19 cellular contexts compared by ENCODE assay signal in genomic region chr3:26106119-26106690, GRCh38.
DNase-seq lines count a peak whose midpoint lies in the region; ATAC-seq and TF ChIP-seq lines count a peak whose summit lies in the region.
"Had no signal": no experiment of that assay in that cellular context is flagged by ENCODE, and none has a peak within 500 bp of the region (broad histone marks: within the 10 kb centered on the region; RNA-seq: fewer than 3 reads in every experiment).

No MANE protein-coding gene starts in this region.

- peaks cover 3 to 15% of the 10 kb centered on the region in 2 donors for H3K4me1 Mint-ChIP-seq in stimulated activated naive B cell treated with anti-CD40 and anti-IgM and Interleukin-4, amounts not matched to agents 10 μg/mL and 1 μg/mL and 100 μg/mL, for 72 hours

- H2BK5ac ChIP-seq in mesenchymal stem cell (ENCODE audit: low read depth, low read length, poor library complexity, severe bottlenecking): no peak overlapping the region

- H3K9ac ChIP-seq in mesenchymal stem cell (ENCODE audit: low read length): no peak overlapping the region

- H3K36me3 ChIP-seq in mesenchymal stem cell (ENCODE audit: control insufficient read depth in 1 of 2, insufficient read depth in 2 of 2, low read depth in 1 of 2, low read length in 2 of 2) (no peaks in the 10 kb centered on the region), ovary (no peaks in the 10 kb centered on the region)
- H3K36me3 ChIP-seq: lower lobe of right lung, pancreas, WERI-Rb-1 had no signal

- H3K27me3 Mint-ChIP-seq in stimulated activated naive B cell treated with anti-CD40 and anti-IgM and Interleukin-4, amounts not matched to agents 10 μg/mL and 1 μg/mL and 100 μg/mL, for 72 hours: no peaks in the 10 kb centered on the region
- H3K27me3 Mint-ChIP-seq: CD4-positive, CD25-positive, alpha-beta regulatory T cell had no signal

- H3K9me3 ChIP-seq in mesenchymal stem cell (ENCODE audit: control insufficient read depth, low read length) (peaks cover 26% of the 10 kb centered on the region), ovary (no peaks in the 10 kb centered on the region)
- H3K9me3 ChIP-seq: lower lobe of right lung, pancreas had no signal

- intact Hi-C loops in Right ventricle myocardium superior (cut with DNase I) (no loop called here), cardiac septum (cut with DNase I) (loop anchor here (2.0 to 10.0 kb wide), 2 partner anchors 131 to 441 kb away; partner anchors contain the start of gene TOP2B), posterior vena cava (cut with DNase I) (no loop called here), ovary (cut with DNase I) (no loop called here)

- no peak overlapping the region for H2BK15ac ChIP-seq in mesenchymal stem cell (ENCODE audit: low read depth, poor library complexity, severe bottlenecking)

- no peak overlapping the region for H3K4me2 ChIP-seq in mesenchymal stem cell (ENCODE audit: low read length, poor library complexity, severe bottlenecking)

- H3K9me3 Mint-ChIP-seq in stimulated activated naive B cell treated with anti-CD40 and anti-IgM and Interleukin-4, amounts not matched to agents 10 μg/mL and 1 μg/mL and 100 μg/mL, for 72 hours: no peaks in the 10 kb centered on the region
- H3K9me3 Mint-ChIP-seq: T-helper 1 cell treated with Interleukin-12 subunit alpha and Interleukin-12 subunit beta and Interleukin-4 antibody, amounts not matched to agents 30 μg/mL and 1 μg/mL, for 36 hours had no signal

- H3K27me3 ChIP-seq in mesenchymal stem cell (ENCODE audit: control insufficient read depth in 1 of 2, insufficient read depth in 1 of 2, low read length in 2 of 2) (no peaks in the 10 kb centered on the region), ovary (no peaks in the 10 kb centered on the region)
- H3K27me3 ChIP-seq: foreskin keratinocyte, pancreas had no signal

- no peak for TF ChIP-seq POLR2A in ovary (IDR thresholded peaks at IDR 0.05)

- H2AK5ac ChIP-seq in mesenchymal stem cell (ENCODE audit: low read length, severe bottlenecking): no peak overlapping the region

- no peak overlapping the region for H3K4me3 Mint-ChIP-seq in stimulated activated naive B cell treated with anti-CD40 and anti-IgM and Interleukin-4, amounts not matched to agents 10 μg/mL and 1 μg/mL and 100 μg/mL, for 72 hours
- H3K4me3 Mint-ChIP-seq: CD4-positive, CD25-positive, alpha-beta regulatory T cell; T-helper 1 cell treated with Interleukin-12 subunit alpha and Interleukin-12 subunit beta and Interleukin-4 antibody, amounts not matched to agents 30 μg/mL and 1 μg/mL, for 36 hours had no signal

- 46% methylated on average over 2 of the region's 2 CpGs for WGBS in mesenchymal stem cell
- WGBS in ovary, 3 donors: 8 to 19% (median 9%) methylated on average over 2 of the region's 2 CpGs

- H2BK12ac ChIP-seq in mesenchymal stem cell (ENCODE audit: low read length in 2 of 2): no peak overlapping the region

- no peak for TF ChIP-seq CTCF in epithelial cell of proximal tubule (conservative IDR thresholded peaks at IDR 0.05; ENCODE audit: low read depth, low read length)
- no peak for TF ChIP-seq CTCF in ovary (IDR thresholded peaks at IDR 0.05)

- no peak overlapping the region for H3K18ac ChIP-seq in mesenchymal stem cell (ENCODE audit: low read depth in 1 of 2, low read length in 2 of 2)

- H3K79me1 ChIP-seq in mesenchymal stem cell (replicated peaks; ENCODE audit: low read length, poor library complexity, severe bottlenecking): no peaks in the 10 kb centered on the region

- no peak for DNase-seq in Right ventricle myocardium superior
- no peak for DNase-seq in cardiac septum (ENCODE audit: low spot score)
- DNase-seq in epithelial cell of proximal tubule (ENCODE audit: low read depth): peak; percentile 78
- DNase-seq in mesenchymal stem cell: no peak
- DNase-seq in posterior vena cava (ENCODE audit: low spot score): no peak
- no peak for DNase-seq in ovary
- DNase-seq in stimulated activated naive B cell treated with anti-CD40 and anti-IgM and Interleukin-4, amounts not matched to agents 10 μg/mL and 1 μg/mL and 100 μg/mL, for 72 hours: no peak
- no peak for DNase-seq in NOMO-1 treated with dmso at 0.1 percent for 144 hours (lab: John Stamatoyannopoulos, UW; ENCODE audit: unreplicated experiment)
- DNase-seq: activated CD4-positive, alpha-beta T cell treated with anti-CD3 and anti-CD28 coated beads, Interleukin-2, amount 50 U/mL, for 48 hours; activated T-cell treated with anti-CD3 and anti-CD28 coated beads for 4 hours; CD4-positive, CD25-positive, alpha-beta regulatory T cell; DMS153; lower lobe of right lung; NCI-H1694; NCI-H226; pancreas; WERI-Rb-1 had no signal

- peaks cover 2% of the 10 kb centered on the region for H3K4me1 ChIP-seq in mesenchymal stem cell (ENCODE audit: control insufficient read depth, insufficient read depth, low read depth, low read length)
- H3K4me1 ChIP-seq in ovary (ENCODE audit: insufficient read depth): no peaks in the 10 kb centered on the region
- H3K4me1 ChIP-seq: foreskin keratinocyte, lower lobe of right lung, pancreas had no signal

- TF ChIP-seq EP300 in ovary (IDR thresholded peaks at IDR 0.05): no peak

- no peaks in the 10 kb centered on the region for H3K36me3 Mint-ChIP-seq in stimulated activated naive B cell treated with anti-CD40 and anti-IgM and Interleukin-4, amounts not matched to agents 10 μg/mL and 1 μg/mL and 100 μg/mL, for 72 hours
- H3K36me3 Mint-ChIP-seq: CD4-positive, CD25-positive, alpha-beta regulatory T cell had no signal

- H3K27ac ChIP-seq in mesenchymal stem cell (ENCODE audit: low read length, poor library complexity, severe bottlenecking): peak overlapping the region; percentile 79
- no peak overlapping the region for H3K27ac ChIP-seq in ovary
- H3K27ac ChIP-seq: foreskin keratinocyte, lower lobe of right lung, pancreas, WERI-Rb-1 had no signal

- no peak overlapping the region for H3K27ac Mint-ChIP-seq in stimulated activated naive B cell treated with anti-CD40 and anti-IgM and Interleukin-4, amounts not matched to agents 10 μg/mL and 1 μg/mL and 100 μg/mL, for 72 hours
- H3K27ac Mint-ChIP-seq: CD4-positive, CD25-positive, alpha-beta regulatory T cell; T-helper 1 cell treated with Interleukin-12 subunit alpha and Interleukin-12 subunit beta and Interleukin-4 antibody, amounts not matched to agents 30 μg/mL and 1 μg/mL, for 36 hours had no signal

- H2AFZ ChIP-seq in mesenchymal stem cell (ENCODE audit: low read depth, low read length): no peak overlapping the region

- H3K23ac ChIP-seq in mesenchymal stem cell (ENCODE audit: low read length in 2 of 2): no peak overlapping the region

- no peak overlapping the region for H4K8ac ChIP-seq in mesenchymal stem cell (ENCODE audit: low read length)

- no peak overlapping the region for H3K4me3 ChIP-seq in epithelial cell of proximal tubule (ENCODE audit: low read depth, low read length)
- no peak overlapping the region for H3K4me3 ChIP-seq in mesenchymal stem cell (ENCODE audit: insufficient read depth in 1 of 2, low read depth in 1 of 2, low read length in 2 of 2)
- no peak overlapping the region for H3K4me3 ChIP-seq in ovary
- H3K4me3 ChIP-seq: lower lobe of right lung, pancreas had no signal

- H4K91ac ChIP-seq in mesenchymal stem cell (ENCODE audit: low read length): no peak overlapping the region

- peak; percentile 79 for ATAC-seq in Right ventricle myocardium superior (ENCODE audit: poor library complexity)
- no peak for ATAC-seq in stimulated activated naive B cell treated with anti-CD40 and anti-IgM and Interleukin-4, amounts not matched to agents 10 μg/mL and 1 μg/mL and 100 μg/mL, for 72 hours (replicated peaks)
- ATAC-seq: foreskin keratinocyte, lower lobe of right lung had no signal

- H3K4ac ChIP-seq in mesenchymal stem cell (ENCODE audit: low read depth in 1 of 2, low read length in 2 of 2): no peak overlapping the region

- H3K14ac ChIP-seq in mesenchymal stem cell (ENCODE audit: low read length in 2 of 2): no peak overlapping the region

- H2BK120ac ChIP-seq in mesenchymal stem cell (ENCODE audit: low read depth, low read length): no peak overlapping the region
